In genomic region chr10:116627386-116627933, GRCh38 we compare ENCODE assay signal across 10 cellular contexts. TPM values are rescaled to one million over a fixed set of nuclear protein-coding genes. Genes with fewer than 3 reads are reported as not detected.
DNase-seq lines count a peak whose midpoint lies in the region; TF ChIP-seq lines count a peak whose summit lies in the region.
"Had no signal": no experiment of that assay in that cellular context is flagged by ENCODE, and none has a peak within 500 bp of the region (broad histone marks: within the 10 kb centered on the region; RNA-seq: fewer than 3 reads in every experiment).

No MANE protein-coding gene starts in this region.

- peak; percentile 37 for DNase-seq in GM23248
- peak in 6 of 7 donors; percentile 39 to 53 (median 46) for DNase-seq in adrenal gland
- DNase-seq in central memory CD4-positive, alpha-beta T cell: no peak
- no peak for DNase-seq in CD4-positive, alpha-beta memory T cell
- DNase-seq in stimulated activated naive CD4-positive, alpha-beta T cell (lab: John Stamatoyannopoulos, UW): no peak
- DNase-seq in NCI-H146 (lab: John Stamatoyannopoulos, UW): no peak
- DNase-seq: activated B cell treated with CpG ODN at 0.5 μM for 24 hours; stimulated activated CD4-positive, alpha-beta T cell treated with anti-CD3 and anti-CD28 coated beads, Interleukin-2, amount 100 ng/mL, for 24 hours had no signal

- TF ChIP-seq CTCF in adrenal gland (IDR thresholded peaks at IDR 0.05): peak in 5 of 6 experiments; percentile 42 to 67 (median 50)

- in situ Hi-C loops in GM23248 (cut with MboI): no loop called here

- H4K20me1 ChIP-seq in GM23248 (ENCODE audit: insufficient read depth): no peaks in the 10 kb centered on the region

- H2AFZ ChIP-seq in GM23248: no peak overlapping the region

- no peak overlapping the region for H3K9ac ChIP-seq in GM23248
- H3K9ac ChIP-seq in iPS-15b (ENCODE audit: low read depth, low read length): no peak overlapping the region
- no peak overlapping the region for H3K9ac ChIP-seq in skeletal muscle satellite cell (ENCODE audit: low read depth, low read length)

- intact Hi-C loops in adrenal gland (cut with DNase I): loop anchor here in 1 of 2 donors (10.0 kb wide), 1 partner anchor 57 kb away; no protein-coding TSS in a partner anchor
- intact Hi-C loops in CD4-positive, alpha-beta memory T cell (cut with micrococcal nuclease): no loop called here

- CTCF ChIA-PET in CD4-positive, alpha-beta memory T cell (lab: Charles Lee; ENCODE audit: partially characterized antibody): no interaction called here

- WGBS in GM23248 (ENCODE audit: low coverage in 1 of 2, low lambda C conversion rate in 2 of 2, missing lambda C conversion rate in 2 of 2), 2 experiments: 4% methylated on average over 29 to 47 of the region's 49 CpGs
- WGBS in adrenal gland, 4 donors: 3 to 13% (median 7%) methylated on average over 9 to 49 of the region's 49 CpGs

- H3K9me3 ChIP-seq in GM23248 (ENCODE audit: low read depth) (no peaks in the 10 kb centered on the region), adrenal gland (replicated peaks in 1 of 3) (no peaks in the 10 kb centered on the region), iPS-15b (ENCODE audit: control insufficient read depth, insufficient read depth, low read length) (no peaks in the 10 kb centered on the region), skeletal muscle satellite cell (replicated peaks; ENCODE audit: low read length) (no peaks in the 10 kb centered on the region)
- H3K9me3 ChIP-seq in CD4-positive, alpha-beta memory T cell (ENCODE audit: control insufficient read depth in 1 of 2, low read length in 2 of 2): no peaks in the 10 kb centered on the region

- H3K36me3 Mint-ChIP-seq in CD4-positive, alpha-beta memory T cell: no peaks in the 10 kb centered on the region

- POLR2A ChIA-PET in CD4-positive, alpha-beta memory T cell (lab: Charles Lee; ENCODE audit: partially characterized antibody): no interaction called here

- no peaks in the 10 kb centered on the region for H3F3A ChIP-seq in GM23248 (ENCODE audit: insufficient read depth)

- peaks cover 0 to 2% (median 0%) of the 10 kb centered on the region in 8 donors for H3K9me3 Mint-ChIP-seq in CD4-positive, alpha-beta memory T cell
- H3K9me3 Mint-ChIP-seq: activated B cell treated with CpG ODN at 0.5 μM for 24 hours had no signal

- H3K4me1 Mint-ChIP-seq in CD4-positive, alpha-beta memory T cell: no peaks in the 10 kb centered on the region
- H3K4me1 Mint-ChIP-seq: activated B cell treated with CpG ODN at 0.5 μM for 24 hours had no signal

- H3K79me2 ChIP-seq in GM23248 (ENCODE audit: insufficient read depth): no peaks in the 10 kb centered on the region

- H3K27ac ChIP-seq in GM23248 (no peak overlapping the region), adrenal gland (no peak overlapping the region)
- H3K27ac ChIP-seq in CD4-positive, alpha-beta memory T cell (ENCODE audit: low read depth, low read length): no peak overlapping the region

- no peak overlapping the region for H3K4me3 ChIP-seq in GM23248
- H3K4me3 ChIP-seq in adrenal gland: peak overlapping the region in 1 of 4 donors; percentile 43
- peak overlapping the region; percentile 60 for H3K4me3 ChIP-seq in iPS-15b (ENCODE audit: low read depth, low read length)
- H3K4me3 ChIP-seq in skeletal muscle satellite cell (ENCODE audit: low read length): no peak overlapping the region
- H3K4me3 ChIP-seq in CD4-positive, alpha-beta memory T cell (ENCODE audit: low read length in 2 of 2): no peak overlapping the region

- H3K27me3 Mint-ChIP-seq in CD4-positive, alpha-beta memory T cell: peaks cover 11 to 22% of the 10 kb centered on the region in 2 donors

- no peak for TF ChIP-seq POLR2A in adrenal gland (IDR thresholded peaks at IDR 0.05)

- H3K4me3 Mint-ChIP-seq in CD4-positive, alpha-beta memory T cell: no peak overlapping the region
- H3K4me3 Mint-ChIP-seq: activated B cell treated with CpG ODN at 0.5 μM for 24 hours had no signal

- peaks cover 19% of the 10 kb centered on the region; the same call in 1 of the 2 replicates for H3K27me3 ChIP-seq in GM23248 (replicated peaks; ENCODE audit: insufficient read depth)
- H3K27me3 ChIP-seq in adrenal gland: peaks cover 14% of the 10 kb centered on the region
- peaks cover 12% of the 10 kb centered on the region for H3K27me3 ChIP-seq in iPS-15b (ENCODE audit: control insufficient read depth, insufficient read depth, low read length)
- peaks cover 13% of the 10 kb centered on the region for H3K27me3 ChIP-seq in skeletal muscle satellite cell (ENCODE audit: control insufficient read depth, insufficient read depth, low read length)
- no peaks in the 10 kb centered on the region for H3K27me3 ChIP-seq in CD4-positive, alpha-beta memory T cell (ENCODE audit: insufficient read depth, low read length)

- H3K36me3 ChIP-seq in GM23248 (ENCODE audit: low read depth) (no peaks in the 10 kb centered on the region), adrenal gland (replicated peaks in 1 of 2) (no peaks in the 10 kb centered on the region), iPS-15b (ENCODE audit: control insufficient read depth, insufficient read depth, low read length) (no peaks in the 10 kb centered on the region), skeletal muscle satellite cell (ENCODE audit: insufficient read depth, low read length) (no peaks in the 10 kb centered on the region)
- H3K36me3 ChIP-seq in CD4-positive, alpha-beta memory T cell (ENCODE audit: insufficient read depth, low read length): no peaks in the 10 kb centered on the region

- H3K4me1 ChIP-seq in GM23248 (ENCODE audit: insufficient read depth): no peaks in the 10 kb centered on the region
- peaks cover 0 to 5% of the 10 kb centered on the region in 2 donors for H3K4me1 ChIP-seq in adrenal gland (replicated peaks in 1 of 2)
- no peaks in the 10 kb centered on the region for H3K4me1 ChIP-seq in iPS-15b (ENCODE audit: control insufficient read depth, insufficient read depth, low read length)
- no peaks in the 10 kb centered on the region for H3K4me1 ChIP-seq in skeletal muscle satellite cell (ENCODE audit: control insufficient read depth, insufficient read depth, low read length)
- no peaks in the 10 kb centered on the region for H3K4me1 ChIP-seq in CD4-positive, alpha-beta memory T cell (ENCODE audit: insufficient read depth, low read length)

- H3K9me2 ChIP-seq in GM23248 (ENCODE audit: insufficient read depth): no peaks in the 10 kb centered on the region

- H3K27ac Mint-ChIP-seq in CD4-positive, alpha-beta memory T cell: no peak overlapping the region
- H3K27ac Mint-ChIP-seq: activated B cell treated with CpG ODN at 0.5 μM for 24 hours had no signal

- no peak overlapping the region for H3K4me2 ChIP-seq in GM23248 (ENCODE audit: unreplicated experiment)
- peak overlapping the region; percentile 64 for H3K4me2 ChIP-seq in skeletal muscle satellite cell (ENCODE audit: low read length)

RNA-seq across cellular contexts. Expression of gene PNLIPRP2, which starts 6.7 kb away (rescaled TPM):
- total RNA-seq in GM23248 (2014; rRNA removed; shearing (Covaris generic)): not detected in 2 replicates
- polyA plus RNA-seq in GM23248 (2016; fragmentation: Nextera tagmentation; extraction: Ambion mirVana): not detected in 2 replicates
- 1 to 10 TPM in 1 of 8 donors, under 1 TPM in 2, not detected in 5; 0.84 to 1.1 (median 0.93) TPM for total RNA-seq in adrenal gland
- under 1 TPM in 2 of 3 donors, not detected in 1; 0.15 to 0.44 TPM for polyA plus RNA-seq in adrenal gland
- not detected in 2 replicates for total RNA-seq in skeletal muscle satellite cell (2012; rRNA removed)
- total RNA-seq in CD4-positive, alpha-beta memory T cell: not detected
- polyA plus RNA-seq in CD4-positive, alpha-beta memory T cell: not detected
- total RNA-seq: activated B cell treated with CpG ODN at 0.5 μM for 24 hours had no signal

RNA-seq across cellular contexts. Expression of gene PNLIPRP1, which starts 36.7 kb away (rescaled TPM):
- not detected in 2 replicates for total RNA-seq in GM23248 (2014; rRNA removed; shearing (Covaris generic))
- polyA plus RNA-seq in GM23248 (2016; fragmentation: Nextera tagmentation; extraction: Ambion mirVana) (not detected in 2 replicates), adrenal gland (under 1 TPM in 2 of 3 donors, not detected in 1; 0.24 to 0.88 TPM)
- total RNA-seq in adrenal gland: 1 to 10 TPM in 2 of 8 donors, under 1 TPM in 1, not detected in 5; 0.56 to 1.5 (median 1.4) TPM
- total RNA-seq in skeletal muscle satellite cell (2012; rRNA removed): not detected in 2 replicates
- not detected for total RNA-seq in CD4-positive, alpha-beta memory T cell
- polyA plus RNA-seq in CD4-positive, alpha-beta memory T cell: not detected
- total RNA-seq: activated B cell treated with CpG ODN at 0.5 μM for 24 hours had no signal

Comparison
In these comparisons a context has a peak if more than half of its experiments do, and no peak if none do; other contexts are left out.
1. DNase-seq: peak in GM23248 (single experiment) and adrenal gland (6 of 7); none in central memory CD4-positive, alpha-beta T cell (single experiment), CD4-positive, alpha-beta memory T cell (0 of 5), stimulated activated naive CD4-positive, alpha-beta T cell (0 of 6) and NCI-H146 (single experiment).